Comparison of ENCODE assay signal across 11 cellular contexts in genomic region chr18:13610517-13610916, GRCh38.
DNase-seq lines count a peak whose midpoint lies in the region; ATAC-seq and TF ChIP-seq lines count a peak whose summit lies in the region.
"Had no signal": no experiment of that assay in that cellular context is flagged by ENCODE, and none has a peak within 500 bp of the region (broad histone marks: within the 10 kb centered on the region; RNA-seq: fewer than 3 reads in every experiment).

No MANE protein-coding gene starts in this region.

- H2AFZ ChIP-seq in OCI-LY7 (ENCODE audit: low read length): peak overlapping the region; percentile 76
- no peak overlapping the region for H2AFZ ChIP-seq in hepatocyte

- H3K79me2 ChIP-seq in OCI-LY7 (ENCODE audit: insufficient read depth, low read depth, low read length) (peaks cover 30% of the 10 kb centered on the region), hepatocyte (no peaks in the 10 kb centered on the region)

- WGBS in hepatocyte (ENCODE audit: low lambda C conversion rate, missing lambda C conversion rate): 83% methylated on average over 9 of the region's 9 CpGs

- H3K36me3 ChIP-seq in OCI-LY7 (ENCODE audit: insufficient read depth, low read length) (no peaks in the 10 kb centered on the region), hepatocyte (replicated peaks; ENCODE audit: insufficient read depth, low read depth) (no peaks in the 10 kb centered on the region), stomach smooth muscle (ENCODE audit: control insufficient read depth in 2 of 2, insufficient read depth in 2 of 2, low read length in 2 of 2) (no peaks in the 10 kb centered on the region)

- ATAC-seq in GM19452 (IDR thresholded peaks at IDR 0.05; ENCODE audit: unreplicated experiment): no peak
- no peak for ATAC-seq in HG03469 (IDR thresholded peaks at IDR 0.05; ENCODE audit: unreplicated experiment)
- ATAC-seq: A549 had no signal

- H4K20me1 ChIP-seq in OCI-LY7 (ENCODE audit: insufficient read depth, low read length): no peaks in the 10 kb centered on the region
- no peaks in the 10 kb centered on the region for H4K20me1 ChIP-seq in hepatocyte (ENCODE audit: insufficient read depth, poor library complexity, severe bottlenecking)

- H3K9me2 ChIP-seq in OCI-LY7 (ENCODE audit: insufficient read depth, low read length) (no peaks in the 10 kb centered on the region), hepatocyte (replicated peaks; ENCODE audit: insufficient read depth) (no peaks in the 10 kb centered on the region)

- peaks cover 25% of the 10 kb centered on the region for H3K27me3 ChIP-seq in hepatocyte
- H3K27me3 ChIP-seq in stomach smooth muscle (ENCODE audit: control insufficient read depth in 1 of 2, insufficient read depth in 2 of 2, low read length in 2 of 2): no peaks in the 10 kb centered on the region

- no TSS peak for BruUV-seq in OCI-LY7 (replicated peaks; lab: Mats Ljungman, UMichigan)

- H3K9ac ChIP-seq in stomach smooth muscle (ENCODE audit: low read length in 2 of 2): peak overlapping the region; percentile 61 to 78

- H3K4me1 ChIP-seq in OCI-LY7 (ENCODE audit: insufficient read depth, low read length, poor library complexity, severe bottlenecking): peaks cover 53% of the 10 kb centered on the region
- H3K4me1 ChIP-seq in hepatocyte (ENCODE audit: insufficient read depth): peaks cover 28% of the 10 kb centered on the region
- peaks cover 31% of the 10 kb centered on the region for H3K4me1 ChIP-seq in stomach smooth muscle (ENCODE audit: control insufficient read depth, insufficient read depth, low read length)
- H3K4me1 ChIP-seq: A549 had no signal

- H3K9me3 ChIP-seq in OCI-LY7 (ENCODE audit: low read length) (no peaks in the 10 kb centered on the region), hepatocyte (ENCODE audit: low read depth) (no peaks in the 10 kb centered on the region), stomach smooth muscle (ENCODE audit: control insufficient read depth in 2 of 2, low read length in 2 of 2) (no peaks in the 10 kb centered on the region)
- H3K9me3 ChIP-seq: A549, mucosa of descending colon had no signal

- H3K27ac ChIP-seq in OCI-LY7 (ENCODE audit: low read depth, low read length, poor library complexity, severe bottlenecking): peak overlapping the region; percentile 98
- peak overlapping the region; percentile 29 for H3K27ac ChIP-seq in hepatocyte
- H3K27ac ChIP-seq in stomach smooth muscle (ENCODE audit: low read length): peak overlapping the region; percentile 96
- H3K27ac ChIP-seq: A549 had no signal

- H3K4me3 ChIP-seq in OCI-LY7 (ENCODE audit: low read depth, low read length, poor library complexity, severe bottlenecking): peak overlapping the region; percentile 85
- H3K4me3 ChIP-seq in hepatocyte: no peak overlapping the region
- peak overlapping the region; percentile 61 to 78 for H3K4me3 ChIP-seq in stomach smooth muscle (ENCODE audit: low read length in 2 of 2)
- H3K4me3 ChIP-seq: A549, mucosa of descending colon had no signal

- H3K4me2 ChIP-seq in OCI-LY7 (ENCODE audit: low read length) (peak overlapping the region; percentile 99), hepatocyte (peak overlapping the region; percentile 75)
- H3K4me2 ChIP-seq: A549 had no signal

- no peak for TF ChIP-seq CTCF in OCI-LY7 (conservative IDR thresholded peaks at IDR 0.05; ENCODE audit: low read length)
- TF ChIP-seq CTCF in hepatocyte (IDR thresholded peaks at IDR 0.05; ENCODE audit: poor library complexity): no peak
- TF ChIP-seq CTCF in GM20000 (IDR thresholded peaks at IDR 0.05; ENCODE audit: extremely low read depth, missing control alignments): no peak

- DNase-seq in NOMO-1 treated with DMSO at 0.1 percent for 48 hours (lab: John Stamatoyannopoulos, UW; ENCODE audit: unreplicated experiment): peak; percentile 10
- DNase-seq in NOMO-1 (lab: John Stamatoyannopoulos, UW; ENCODE audit: unreplicated experiment in 2 of 2): no peak
- DNase-seq in OCI-LY7 (ENCODE audit: low spot score): peak; percentile 50
- no peak for DNase-seq in hepatocyte (ENCODE audit: low spot score)
- DNase-seq in GM20000 (ENCODE audit: low spot score): no peak
- DNase-seq: activated T-cell treated with anti-CD3 and anti-CD28 coated beads for 4 hours had no signal

- CTCF ChIA-PET in OCI-LY7 (lab: Charles Lee; ENCODE audit: unreplicated experiment): no interaction called here

- POLR2A ChIA-PET in OCI-LY7 (lab: Charles Lee): interaction anchor here (0.6 to 9.2 kb wide), 3 partner anchors 13 to 49 kb away, joined by 3 to 65 read pairs (median 3); no protein-coding TSS in a partner anchor

- intact Hi-C loops in OCI-LY7 (cut with micrococcal nuclease; ENCODE audit: unreplicated experiment): no loop called here

Comparison
In these comparisons a context has a peak if more than half of its experiments do, and no peak if none do; other contexts are left out.
1. DNase-seq: peak in NOMO-1 treated with DMSO at 0.1 percent for 48 hours (single experiment) and OCI-LY7 (single experiment); none in NOMO-1 (0 of 2), hepatocyte (single experiment) and GM20000 (single experiment).
2. H3K27ac ChIP-seq: peak in every context shown above with its lines; median percentile 98 in OCI-LY7; 96 in stomach smooth muscle; 29 in hepatocyte.